In the genomic region with DNA sequence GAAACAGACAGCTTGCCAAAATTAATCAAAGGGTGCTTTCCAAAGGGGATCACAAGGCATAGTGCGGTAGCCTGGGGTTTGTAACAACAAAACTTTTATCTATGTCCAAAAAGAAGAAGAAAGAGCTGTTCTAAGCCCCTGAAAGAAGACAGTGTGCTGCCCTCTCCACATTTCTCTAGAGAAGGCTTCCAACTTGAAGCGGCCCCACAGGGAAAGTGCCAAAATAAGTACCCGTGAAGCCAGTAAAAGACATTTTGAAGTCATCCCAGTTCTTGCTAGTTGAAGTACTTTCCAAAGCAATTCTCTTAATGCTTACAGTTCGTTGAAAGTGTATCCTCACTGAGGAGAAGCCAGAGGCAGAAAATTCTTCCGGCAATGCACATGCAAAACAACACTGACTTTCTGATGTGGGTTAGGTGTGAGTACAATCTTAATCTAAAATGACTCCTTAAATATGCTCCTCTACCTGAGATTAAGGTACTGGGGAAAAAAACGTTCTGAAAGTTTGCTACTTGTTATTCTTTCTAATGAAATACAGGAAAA, we compare ENCODE assay signal across 18 cellular contexts. TPM values are rescaled to one million over a fixed set of nuclear protein-coding genes. Genes with fewer than 3 reads are reported as not detected.
DNase-seq lines count a peak whose midpoint lies in the region; ATAC-seq and TF ChIP-seq lines count a peak whose summit lies in the region.
"Had no signal": no experiment of that assay in that cellular context is flagged by ENCODE, and none has a peak within 500 bp of the region (broad histone marks: within the 10 kb centered on the region; RNA-seq: fewer than 3 reads in every experiment).

No MANE protein-coding gene starts in this region.

- H3K27ac ChIP-seq in mammary epithelial cell (ENCODE audit: insufficient read depth, low read depth, low read length) = no peak overlapping the region
- H3K27ac ChIP-seq in transverse colon = peak overlapping the region; percentile 45 to 70 (median 62)
- no peak overlapping the region for H3K27ac ChIP-seq in upper lobe of right lung
- H3K27ac ChIP-seq: sigmoid colon had no signal

- no peaks in the 10 kb centered on the region for H3K27me3 Mint-ChIP-seq in MCF 10A (ENCODE audit: insufficient read depth, unreplicated experiment)
- H3K27me3 Mint-ChIP-seq in activated naive CD8-positive, alpha-beta T cell treated with anti-CD3 and anti-CD28 coated beads, Interleukin-2, amount 50 U/mL, for 24 hours = no peaks in the 10 kb centered on the region

- TF ChIP-seq POLR2A in transverse colon (IDR thresholded peaks at IDR 0.05) = no peak

- intact Hi-C loops in mammary epithelial cell (cut with micrococcal nuclease) = no loop called here
- intact Hi-C loops in MCF 10A (cut with micrococcal nuclease) = no loop called here
- intact Hi-C loops in transverse colon (cut with DNase I; ENCODE audit: low total_unique reads) = no loop called here
- intact Hi-C loops in upper lobe of right lung (cut with DNase I) = no loop called here

- H3K9me3 Mint-ChIP-seq in MCF 10A (ENCODE audit: unreplicated experiment) = no peaks in the 10 kb centered on the region
- H3K9me3 Mint-ChIP-seq in activated naive CD8-positive, alpha-beta T cell treated with anti-CD3 and anti-CD28 coated beads, Interleukin-2, amount 50 U/mL, for 24 hours = no peaks in the 10 kb centered on the region

- H3K79me2 ChIP-seq in mammary epithelial cell (ENCODE audit: insufficient read depth, low read length) = no peaks in the 10 kb centered on the region

- H3K4me3 Mint-ChIP-seq in MCF 10A (ENCODE audit: unreplicated experiment) = no peak overlapping the region
- peak overlapping the region; percentile 41 for H3K4me3 Mint-ChIP-seq in activated naive CD8-positive, alpha-beta T cell treated with anti-CD3 and anti-CD28 coated beads, Interleukin-2, amount 50 U/mL, for 24 hours

- H3K9me3 ChIP-seq in mammary epithelial cell (replicated peaks; ENCODE audit: insufficient read depth, low read length) (no peaks in the 10 kb centered on the region), transverse colon (no peaks in the 10 kb centered on the region), upper lobe of right lung (no peaks in the 10 kb centered on the region)
- H3K9me3 ChIP-seq: HAP-1, sigmoid colon, SJSA1 had no signal

- H3K4me3 ChIP-seq in mammary epithelial cell (replicated peaks in 1 of 3; ENCODE audit: insufficient read depth in 1 of 3, low read depth in 2 of 3, low read length in 3 of 3) = no peak overlapping the region
- H3K4me3 ChIP-seq in transverse colon = no peak overlapping the region
- H3K4me3 ChIP-seq in upper lobe of right lung = no peak overlapping the region
- H3K4me3 ChIP-seq: HAP-1, sigmoid colon, SJSA1 had no signal

- H3K27ac Mint-ChIP-seq in MCF 10A (ENCODE audit: low read depth, unreplicated experiment) = no peak overlapping the region
- H3K27ac Mint-ChIP-seq in activated naive CD8-positive, alpha-beta T cell treated with anti-CD3 and anti-CD28 coated beads, Interleukin-2, amount 50 U/mL, for 24 hours = peak overlapping the region; percentile 98

- DNase-seq in mammary epithelial cell (no peak), MCF 10A (ENCODE audit: unreplicated experiment) (no peak), OCI-M1 (lab: John Stamatoyannopoulos, UW) (peak; percentile 39), transverse colon (no peak), dermis blood vessel endothelial cell (no peak), upper lobe of right lung (no peak), amygdala (lab: John Stamatoyannopoulos, UW) (no peak)
- no peak for DNase-seq in activated naive CD8-positive, alpha-beta T cell treated with anti-CD3 and anti-CD28 coated beads, Interleukin-2, amount 50 U/mL, for 24 hours
- DNase-seq: Calu3, NCI-H1694, sigmoid colon had no signal

- no peak overlapping the region for H3K9ac ChIP-seq in mammary epithelial cell (ENCODE audit: insufficient read depth, low read length)

- POLR2A ChIA-PET in MCF 10A (lab: Yijun Ruan, JAX) = no interaction called here

- H3K4me1 ChIP-seq in mammary epithelial cell (ENCODE audit: insufficient read depth, low read length) = no peaks in the 10 kb centered on the region
- peaks cover 0 to 7% (median 0%) of the 10 kb centered on the region in 4 donors for H3K4me1 ChIP-seq in transverse colon
- H3K4me1 ChIP-seq in upper lobe of right lung = no peaks in the 10 kb centered on the region
- H3K4me1 ChIP-seq: HAP-1, sigmoid colon had no signal

- in situ Hi-C loops in mammary epithelial cell (cut with MboI; ENCODE audit: low sequenced_read_pairs in 2 of 2) = loop anchor here in 1 of 2 donors (25.0 kb wide), 1 partner anchor 516 kb away; the partner anchor contains the start of gene GABRR3
- in situ Hi-C loops in transverse colon (cut with MboI; ENCODE audit: low pct_ligation_motif_present in 1 of 4, low pct_unique_long_range_greater_than_20kb in 1 of 4, low sequenced_read_pairs in 3 of 4) = no loop called here

- H3K36me3 Mint-ChIP-seq in MCF 10A (ENCODE audit: insufficient read depth, unreplicated experiment) = no peaks in the 10 kb centered on the region
- peaks cover 18% of the 10 kb centered on the region for H3K36me3 Mint-ChIP-seq in activated naive CD8-positive, alpha-beta T cell treated with anti-CD3 and anti-CD28 coated beads, Interleukin-2, amount 50 U/mL, for 24 hours (ENCODE audit: low read depth)

- H3K27me3 ChIP-seq in mammary epithelial cell (ENCODE audit: insufficient read depth, low read length) = peaks cover 2% of the 10 kb centered on the region
- no peaks in the 10 kb centered on the region for H3K27me3 ChIP-seq in transverse colon
- H3K27me3 ChIP-seq in upper lobe of right lung = peaks cover 4% of the 10 kb centered on the region
- H3K27me3 ChIP-seq: sigmoid colon, SJSA1 had no signal

- H3K4me2 ChIP-seq in mammary epithelial cell (ENCODE audit: insufficient read depth, low read depth, low read length) = no peak overlapping the region

- ATAC-seq in activated naive CD8-positive, alpha-beta T cell treated with anti-CD3 and anti-CD28 coated beads, Interleukin-2, amount 50 U/mL, for 24 hours = no peak
- ATAC-seq in upper lobe of right lung = no peak

- no peaks in the 10 kb centered on the region for H4K20me1 ChIP-seq in mammary epithelial cell (ENCODE audit: insufficient read depth, low read length)

- peak overlapping the region; percentile 36 for H2AFZ ChIP-seq in mammary epithelial cell (ENCODE audit: low read depth, low read length)

- TF ChIP-seq EP300 in transverse colon (IDR thresholded peaks at IDR 0.05; ENCODE audit: low read depth) = no peak

- WGBS in mammary epithelial cell (ENCODE audit: low coverage, missing lambda C conversion rate) = 1% methylated on average over 6 of the region's 6 CpGs
- 64 to 72% methylated on average over 6 of the region's 6 CpGs for WGBS in transverse colon (ENCODE audit: low coverage in 1 of 2), 2 donors

- BruUV-seq in mammary epithelial cell (replicated peaks; lab: Mats Ljungman, UMichigan) (no TSS peak), MCF 10A (replicated peaks; lab: Mats Ljungman, UMichigan) (no TSS peak)

- no peaks in the 10 kb centered on the region for H3K36me3 ChIP-seq in mammary epithelial cell (ENCODE audit: insufficient read depth, low read length)
- no peaks in the 10 kb centered on the region for H3K36me3 ChIP-seq in transverse colon
- no peaks in the 10 kb centered on the region for H3K36me3 ChIP-seq in upper lobe of right lung
- H3K36me3 ChIP-seq: HAP-1, sigmoid colon, SJSA1 had no signal

- dilution Hi-C loops in mammary epithelial cell (cut with HindIII; ENCODE audit: low sequenced_read_pairs) = no loop called here

- no peaks in the 10 kb centered on the region for H3K4me1 Mint-ChIP-seq in MCF 10A (ENCODE audit: insufficient read depth, unreplicated experiment)
- H3K4me1 Mint-ChIP-seq in activated naive CD8-positive, alpha-beta T cell treated with anti-CD3 and anti-CD28 coated beads, Interleukin-2, amount 50 U/mL, for 24 hours = peaks cover 88% of the 10 kb centered on the region

- TF ChIP-seq CTCF in mammary epithelial cell (conservative IDR thresholded peaks at IDR 0.05 in 1 of 2, IDR thresholded peaks at IDR 0.05 in 1 of 2; ENCODE audit: extremely low read depth in 1 of 2, insufficient read depth in 1 of 2, low read depth in 1 of 2, low read length in 2 of 2) (no peak), MCF 10A (IDR thresholded peaks at IDR 0.05; ENCODE audit: unreplicated experiment) (no peak), transverse colon (IDR thresholded peaks at IDR 0.05) (no peak), upper lobe of right lung (IDR thresholded peaks at IDR 0.05) (no peak)

- CTCF ChIA-PET in mammary epithelial cell (lab: Charles Lee; ENCODE audit: low non-redundant PET) = no interaction called here
- CTCF ChIA-PET in MCF 10A (lab: Yijun Ruan, JAX) = no interaction called here

RNA-seq across cellular contexts. Expression of gene GPR15, which starts 21.3 kb away (rescaled TPM):
- total RNA-seq in mammary epithelial cell (not detected), MCF 10A (2022) (not detected in 2 replicates), transverse colon (10 to 100 TPM in 1 of 4 donors, 1 to 10 TPM in 2, under 1 TPM in 1; 0.60 to 11.7 (median 5.5) TPM), dermis blood vessel endothelial cell (not detected in 2 replicates), upper lobe of right lung (2.5 TPM)
- not detected for polyA plus RNA-seq in mammary epithelial cell
- polyA minus RNA-seq in mammary epithelial cell = not detected
- total RNA-seq: Calu3, G401, NCI-H460, SJSA1, temporal lobe had no signal

RNA-seq across cellular contexts. Expression of gene CLDND1, which starts 30.4 kb away (rescaled TPM):
- total RNA-seq in mammary epithelial cell (10 to 100 TPM; 76.9 to 90.0 TPM), MCF 10A (2022) (128 and 173 TPM in 2 replicates), transverse colon (100 to 1,000 TPM; 105 to 202 (median 162) TPM), dermis blood vessel endothelial cell (153 and 260 TPM in 2 replicates), upper lobe of right lung (90.9 TPM)
- polyA plus RNA-seq in mammary epithelial cell = 72.5 TPM
- polyA minus RNA-seq in mammary epithelial cell = 43.8 TPM

RNA-seq across cellular contexts. Expression of gene CPOX, which starts 40.3 kb away (rescaled TPM):
- total RNA-seq in mammary epithelial cell (10 to 100 TPM; 24.3 to 25.2 TPM), MCF 10A (2022) (10.8 and 11.2 TPM in 2 replicates), transverse colon (10 to 100 TPM; 17.9 to 30.7 (median 26.3) TPM), dermis blood vessel endothelial cell (26.0 and 33.2 TPM in 2 replicates), upper lobe of right lung (15.8 TPM)
- 18.8 TPM for polyA plus RNA-seq in mammary epithelial cell
- polyA minus RNA-seq in mammary epithelial cell = 23.0 TPM

RNA-seq across cellular contexts. Expression of gene OR5K2, which starts 55.6 kb away (rescaled TPM):
- total RNA-seq in mammary epithelial cell (not detected), MCF 10A (2022) (not detected in 2 replicates), transverse colon (not detected), dermis blood vessel endothelial cell (not detected in 2 replicates), upper lobe of right lung (not detected)
- not detected for polyA plus RNA-seq in mammary epithelial cell
- not detected for polyA minus RNA-seq in mammary epithelial cell
- total RNA-seq: Calu3, G401, mucosa of gallbladder, NCI-H460, omental fat pad, sigmoid colon, SJSA1, temporal lobe had no signal
- polyA plus RNA-seq: sigmoid colon had no signal

Comparison
In these comparisons a context has a peak if more than half of its experiments do, and no peak if none do; other contexts are left out.
1. H3K27ac ChIP-seq: peak in transverse colon (4 of 4); none in mammary epithelial cell (single experiment) and upper lobe of right lung (single experiment).